In the genomic region with DNA sequence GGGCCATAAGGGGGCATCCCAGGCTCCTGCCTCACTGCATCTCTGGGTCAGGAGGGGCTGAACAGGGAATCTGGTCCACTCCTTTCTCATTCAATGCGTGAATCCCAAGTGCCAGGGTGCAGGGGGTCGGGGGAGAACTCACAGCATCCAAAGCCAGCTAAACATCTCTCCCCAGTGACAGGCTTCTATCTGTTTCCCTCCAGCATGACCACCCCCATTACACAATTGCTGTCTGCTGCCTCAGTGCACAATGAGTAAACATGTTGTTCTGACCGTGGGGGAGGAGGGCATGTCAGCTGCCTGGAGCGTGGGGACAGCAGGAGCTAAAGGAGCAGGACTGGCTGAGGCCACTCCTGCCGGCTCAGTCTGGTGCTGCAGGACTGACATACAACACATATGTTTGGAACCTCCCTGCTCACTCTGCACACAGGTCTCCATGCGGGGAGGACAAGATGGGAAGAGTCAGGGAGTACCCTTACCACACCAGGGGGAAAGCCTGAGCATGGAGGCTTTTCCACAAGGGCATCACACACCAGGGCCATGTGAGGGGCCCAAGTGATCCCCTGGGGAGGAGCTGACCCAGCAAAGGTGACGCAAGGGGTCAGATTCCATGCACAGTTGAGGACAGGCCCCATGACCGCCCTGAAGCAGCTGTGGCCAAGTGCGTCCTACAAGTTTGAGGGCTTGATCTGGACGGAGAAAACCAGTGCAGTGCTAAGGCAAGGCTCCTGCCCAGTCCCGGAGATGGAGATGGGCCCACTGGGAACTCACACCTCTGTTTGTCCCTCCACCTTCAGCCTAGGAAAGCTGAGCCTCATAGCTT, we compare ENCODE assay signal across 8 cellular contexts. TPM values are rescaled to one million over a fixed set of nuclear protein-coding genes. Genes with fewer than 3 reads are reported as not detected.
A peak's percentile ranks its signal among the peaks of the same experiment; 100 is the strongest.
DNase-seq lines count a peak whose midpoint lies in the region; ATAC-seq and TF ChIP-seq lines count a peak whose summit lies in the region.

No MANE protein-coding gene starts in this region.

- H3K27me3 Mint-ChIP-seq in central memory CD8-positive, alpha-beta T cell = no peaks in the 10 kb centered on the region
- peaks cover 2% of the 10 kb centered on the region for H3K27me3 Mint-ChIP-seq in activated CD4-positive, alpha-beta T cell treated with anti-CD3 and anti-CD28 coated beads, Interleukin-2, amount 10 ng/mL, durations not matched to agents 24 days and 14 days

- H3K36me3 ChIP-seq in lower lobe of right lung (peaks cover 36% of the 10 kb centered on the region), tibial artery (peaks cover 18 to 23% (median 19%) of the 10 kb centered on the region in 3 donors)

- H3K4me1 ChIP-seq in lower lobe of right lung (peaks cover 81% of the 10 kb centered on the region), tibial artery (peaks cover 9 to 82% (median 64%) of the 10 kb centered on the region in 4 donors)

- no peak for TF ChIP-seq CTCF in lower lobe of right lung (IDR thresholded peaks at IDR 0.05)
- peak; percentile 52 to 83 for TF ChIP-seq CTCF in tibial artery (IDR thresholded peaks at IDR 0.05)

- ATAC-seq in central memory CD8-positive, alpha-beta T cell (replicated peaks; ENCODE audit: extremely low read depth, poor library complexity, severe bottlenecking) = no peak
- no peak for ATAC-seq in lower lobe of right lung
- no peak for ATAC-seq in GM18519 (IDR thresholded peaks at IDR 0.05; ENCODE audit: low FRiP score, unreplicated experiment)

- H3K9me3 ChIP-seq in lower lobe of right lung (no peaks in the 10 kb centered on the region), tibial artery (no peaks in the 10 kb centered on the region)

- no peaks in the 10 kb centered on the region for H3K9me3 Mint-ChIP-seq in central memory CD8-positive, alpha-beta T cell
- no peaks in the 10 kb centered on the region for H3K9me3 Mint-ChIP-seq in activated CD4-positive, alpha-beta T cell treated with anti-CD3 and anti-CD28 coated beads, Interleukin-2, amount 10 ng/mL, durations not matched to agents 24 days and 14 days

- DNase-seq in SIG-M5 treated with dmso at 0.1 percent for 504 hours (lab: John Stamatoyannopoulos, UW; ENCODE audit: unreplicated experiment) (peak; percentile 58), SIG-M5 (lab: John Stamatoyannopoulos, UW) (no peak), lower lobe of right lung (no peak), tibial artery (peak; percentile 96 to 97), AML-193 (lab: John Stamatoyannopoulos, UW) (no peak)
- no peak for DNase-seq in central memory CD8-positive, alpha-beta T cell (ENCODE audit: low spot score in 2 of 2)
- no peak for DNase-seq in activated CD4-positive, alpha-beta T cell treated with anti-CD3 and anti-CD28 coated beads, Interleukin-2, amount 10 ng/mL, durations not matched to agents 24 days and 14 days

- H3K4me3 Mint-ChIP-seq in central memory CD8-positive, alpha-beta T cell = no peak overlapping the region
- no peak overlapping the region for H3K4me3 Mint-ChIP-seq in activated CD4-positive, alpha-beta T cell treated with anti-CD3 and anti-CD28 coated beads, Interleukin-2, amount 10 ng/mL, durations not matched to agents 24 days and 14 days

- peak overlapping the region; percentile 8 for H3K27ac Mint-ChIP-seq in central memory CD8-positive, alpha-beta T cell (ENCODE audit: low read depth)
- no peak overlapping the region for H3K27ac Mint-ChIP-seq in activated CD4-positive, alpha-beta T cell treated with anti-CD3 and anti-CD28 coated beads, Interleukin-2, amount 10 ng/mL, durations not matched to agents 24 days and 14 days

- intact Hi-C loops in lower lobe of right lung (cut with DNase I) (no loop called here), tibial artery (cut with DNase I; ENCODE audit: low total_unique reads) (no loop called here)
- intact Hi-C loops in activated CD4-positive, alpha-beta T cell treated with anti-CD3 and anti-CD28 coated beads, Interleukin-2, amount 10 ng/mL, durations not matched to agents 24 days and 14 days (cut with micrococcal nuclease) = loop anchor here (5.0 kb wide), 1 partner anchor 46 kb away; a partner anchor contains a TSS

- no peaks in the 10 kb centered on the region for H3K27me3 ChIP-seq in lower lobe of right lung (ENCODE audit: low read depth)
- no peaks in the 10 kb centered on the region for H3K27me3 ChIP-seq in tibial artery

- H3K27ac ChIP-seq in lower lobe of right lung (peak overlapping the region; percentile 97), tibial artery (peak overlapping the region; percentile 99)

- peaks cover 25% of the 10 kb centered on the region for H3K4me1 Mint-ChIP-seq in central memory CD8-positive, alpha-beta T cell
- H3K4me1 Mint-ChIP-seq in activated CD4-positive, alpha-beta T cell treated with anti-CD3 and anti-CD28 coated beads, Interleukin-2, amount 10 ng/mL, durations not matched to agents 24 days and 14 days = peaks cover 25% of the 10 kb centered on the region

- H3K4me3 ChIP-seq in lower lobe of right lung = peak overlapping the region; percentile 83
- H3K4me3 ChIP-seq in tibial artery = peak overlapping the region; percentile 71 to 79

- H3K36me3 Mint-ChIP-seq in central memory CD8-positive, alpha-beta T cell (ENCODE audit: insufficient read depth) = peaks cover 12% of the 10 kb centered on the region
- H3K36me3 Mint-ChIP-seq in activated CD4-positive, alpha-beta T cell treated with anti-CD3 and anti-CD28 coated beads, Interleukin-2, amount 10 ng/mL, durations not matched to agents 24 days and 14 days (ENCODE audit: low read depth) = no peaks in the 10 kb centered on the region

RNA-seq across cellular contexts. Expression of a gene that starts 1.4 kb away (rescaled TPM):
- 186 TPM for total RNA-seq in lower lobe of right lung
- 1.8 and 2.3 TPM in 2 replicates for total RNA-seq in activated CD4-positive, alpha-beta T cell treated with anti-CD3 and anti-CD28 coated beads, Interleukin-2, amount 10 ng/mL, durations not matched to agents 24 days and 14 days

RNA-seq across cellular contexts. Expression of a gene that starts 27.9 kb away (rescaled TPM):
- 47.9 TPM for total RNA-seq in lower lobe of right lung
- 35.6 TPM in 2 replicates for total RNA-seq in activated CD4-positive, alpha-beta T cell treated with anti-CD3 and anti-CD28 coated beads, Interleukin-2, amount 10 ng/mL, durations not matched to agents 24 days and 14 days

RNA-seq across cellular contexts. Expression of a gene that starts 45.0 kb away (rescaled TPM):
- 453 TPM for total RNA-seq in lower lobe of right lung
- 500 and 521 TPM in 2 replicates for total RNA-seq in activated CD4-positive, alpha-beta T cell treated with anti-CD3 and anti-CD28 coated beads, Interleukin-2, amount 10 ng/mL, durations not matched to agents 24 days and 14 days

RNA-seq across cellular contexts. Expression of a gene that starts 46.2 kb away (rescaled TPM):
- total RNA-seq in lower lobe of right lung = 58.5 TPM
- total RNA-seq in activated CD4-positive, alpha-beta T cell treated with anti-CD3 and anti-CD28 coated beads, Interleukin-2, amount 10 ng/mL, durations not matched to agents 24 days and 14 days = not detected in 2 replicates

RNA-seq across cellular contexts. Expression of a gene that starts 52.0 kb away (rescaled TPM):
- total RNA-seq in lower lobe of right lung = not detected
- total RNA-seq in activated CD4-positive, alpha-beta T cell treated with anti-CD3 and anti-CD28 coated beads, Interleukin-2, amount 10 ng/mL, durations not matched to agents 24 days and 14 days = not detected in 2 replicates

Comparison
In these comparisons a context has a peak if more than half of its experiments do, and no peak if none do; other contexts are left out.
1. DNase-seq: peak in SIG-M5 treated with dmso at 0.1 percent for 504 hours (single experiment) and tibial artery (2 of 2); none in SIG-M5 (single experiment), central memory CD8-positive, alpha-beta T cell (0 of 2), lower lobe of right lung (single experiment), AML-193 (0 of 2) and activated CD4-positive, alpha-beta T cell treated with anti-CD3 and anti-CD28 coated beads, Interleukin-2, amount 10 ng/mL, durations not matched to agents 24 days and 14 days (single experiment).
2. RNA of a gene that starts 1.4 kb away (total RNA-seq): 186 TPM in lower lobe of right lung (single experiment); 1.8 to 2.3 TPM in activated CD4-positive, alpha-beta T cell treated with anti-CD3 and anti-CD28 coated beads, Interleukin-2, amount 10 ng/mL, durations not matched to agents 24 days and 14 days; every median in the first group is over 10 times any median in the second.